ENCODE assay signal across 1 cellular context in genomic region chr5:14036514-14036913, GRCh38.
TF ChIP-seq lines count a peak whose summit lies in the region.

No MANE protein-coding gene starts in this region.

TF ChIP-seq in IMR-90, 13 proteins besides CTCF, POLR2A, EP300 and RAD21 (continued from another document):
- TF ChIP-seq USF2 (IDR thresholded peaks at IDR 0.05; ENCODE audit: low read depth, low read length) (no peak), BHLHE40 (IDR thresholded peaks at IDR 0.05; ENCODE audit: low read depth, low read length) (no peak), RCOR1 (IDR thresholded peaks at IDR 0.05; ENCODE audit: insufficient replicate concordance, low read length) (no peak), SMC3 (IDR thresholded peaks at IDR 0.05; ENCODE audit: low read depth, low read length) (no peak), CEBPB (IDR thresholded peaks at IDR 0.05; ENCODE audit: low read depth, low read length) (no peak), RFX5 (IDR thresholded peaks at IDR 0.05; ENCODE audit: low read depth, low read length) (no peak), FOS (IDR thresholded peaks at IDR 0.05; ENCODE audit: low read depth, low read length) (no peak), NFE2L2 (IDR thresholded peaks at IDR 0.05; ENCODE audit: low read depth, low read length) (no peak), CHD1 (IDR thresholded peaks at IDR 0.05; ENCODE audit: low read depth, low read length) (0 out of 2 replicates have a peak, but pooled peaks have one; percentile 22)
